In genomic region chr3:58177747-58178527, GRCh38 we compare ENCODE assay signal across 1 cellular context.
TF ChIP-seq lines count a peak whose summit lies in the region.

No MANE protein-coding gene starts in this region.

TF ChIP-seq in GM12878, 131 proteins besides CTCF, POLR2A, EP300 and RAD21 (continued from another document):
- TF ChIP-seq STAT3 (IDR thresholded peaks at IDR 0.05; ENCODE audit: low read depth, low read length) (no peak), ZNF592 (IDR thresholded peaks at IDR 0.05) (no peak), CREB1 (IDR thresholded peaks at IDR 0.05; ENCODE audit: low read depth) (no peak), FOS (IDR thresholded peaks at IDR 0.05; ENCODE audit: borderline replicate concordance, extremely low read depth, insufficient read length) (no peak), HDAC6 (IDR thresholded peaks at IDR 0.05; ENCODE audit: unreplicated experiment) (no peak), JUNB (IDR thresholded peaks at IDR 0.05) (no peak), NR2C1 (IDR thresholded peaks at IDR 0.05) (no peak), ZBTB11 (CRISPR knock-in tag; IDR thresholded peaks at IDR 0.05) (no peak), IKZF1 (conservative IDR thresholded peaks at IDR 0.05) (peak; percentile 68), ATF3 (IDR thresholded peaks at IDR 0.05; ENCODE audit: borderline replicate concordance, extremely low read depth, low read depth, low read length) (no peak), KAT2A (conservative IDR thresholded peaks at IDR 0.05; ENCODE audit: control insufficient read depth, low read depth, low read length) (no peak), ZNF217 (IDR thresholded peaks at IDR 0.05) (no peak), NFXL1 (IDR thresholded peaks at IDR 0.05; ENCODE audit: borderline replicate concordance) (no peak), CEBPZ (IDR thresholded peaks at IDR 0.05; ENCODE audit: low read depth, low read length) (no peak), GABPA (IDR thresholded peaks at IDR 0.05; ENCODE audit: low read depth) (no peak), BCL11A (IDR thresholded peaks at IDR 0.05; ENCODE audit: low read depth, low read length) (no peak), CEBPB (IDR thresholded peaks at IDR 0.05; ENCODE audit: borderline replicate concordance in 1 of 2, low read depth in 2 of 2, low read length in 2 of 2) (no peak), EED (IDR thresholded peaks at IDR 0.05; ENCODE audit: low read depth) (no peak), YY1 (IDR thresholded peaks at IDR 0.05; ENCODE audit: low read depth, low read length) (peak; percentile 73), DPF2 (IDR thresholded peaks at IDR 0.05) (peak; percentile 64), RFX5 (IDR thresholded peaks at IDR 0.05; ENCODE audit: low read depth, low read length) (no peak), GATAD2B (conservative IDR thresholded peaks at IDR 0.05; ENCODE audit: low read depth) (peak; percentile 83), USF2 (IDR thresholded peaks at IDR 0.05; ENCODE audit: borderline replicate concordance, low read depth, low read length) (no peak), MYC (IDR thresholded peaks at IDR 0.05; ENCODE audit: insufficient read depth, insufficient read length, insufficient replicate concordance, low read length, severe bottlenecking) (no peak), CUX1 (IDR thresholded peaks at IDR 0.05; ENCODE audit: insufficient replicate concordance, low read depth, low read length) (no peak), SREBF2 (IDR thresholded peaks at IDR 0.05; ENCODE audit: low read length) (no peak), BHLHE40 (IDR thresholded peaks at IDR 0.05; ENCODE audit: borderline replicate concordance in 1 of 2, low read depth in 2 of 2, low read length in 1 of 2) (peak in 1 of 2 experiments; percentile 32; a peak in 2 of 4 replicates)
